23 cellular contexts compared by ENCODE assay signal in the genomic region with DNA sequence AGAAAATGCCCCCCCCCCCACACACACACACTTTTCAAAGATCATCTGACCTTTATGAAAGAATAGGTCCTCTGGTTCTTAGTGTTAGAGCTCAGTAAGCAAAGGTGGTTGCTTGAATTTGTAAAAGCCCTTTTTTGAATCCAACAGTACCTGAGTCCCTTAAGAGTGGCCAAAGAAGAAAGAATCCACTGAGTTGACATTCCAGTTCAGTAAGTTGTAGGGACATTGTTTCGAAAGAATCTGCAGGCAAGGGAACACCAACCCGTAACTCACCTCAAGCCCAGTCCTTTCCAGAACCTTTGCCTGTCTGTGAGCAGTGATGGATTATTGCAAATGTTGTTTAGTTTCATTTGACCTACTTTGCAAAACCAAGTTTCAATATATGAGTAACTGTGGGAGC.
DNase-seq lines count a peak whose midpoint lies in the region; ATAC-seq, FAIRE-seq and TF ChIP-seq lines count a peak whose summit lies in the region.
"Had no signal": no experiment of that assay in that cellular context is flagged by ENCODE, and none has a peak within 500 bp of the region (broad histone marks: within the 10 kb centered on the region; RNA-seq: fewer than 3 reads in every experiment).

No MANE protein-coding gene starts in this region.

- H3K9me1 ChIP-seq in K562 (ENCODE audit: control insufficient read depth, insufficient read depth, low read length) = no peaks in the 10 kb centered on the region

- no peaks in the 10 kb centered on the region for H3K9me2 ChIP-seq in PC-3 (replicated peaks; ENCODE audit: low read length)

- H3K9ac ChIP-seq in PC-3 (ENCODE audit: low read length) = no peak overlapping the region
- H3K9ac ChIP-seq in K562 (ENCODE audit: insufficient read depth in 1 of 2, low read depth in 2 of 2, low read length in 2 of 2) = no peak overlapping the region; a peak in 1 of 4 replicates

- no peak for ATAC-seq in PC-3
- no peak for ATAC-seq in K562
- ATAC-seq: GM23338 had no signal

- intact Hi-C loops in PC-3 (cut with micrococcal nuclease) = no loop called here
- intact Hi-C loops in K562 (cut with micrococcal nuclease) = no loop called here
- intact Hi-C loops in esophagus squamous epithelium (cut with DNase I) = loop anchor here (10.0 kb wide), 1 partner anchor 193 kb away; no protein-coding TSS in a partner anchor
- intact Hi-C loops in posterior vena cava (cut with DNase I) = no loop called here

- H3K27me3 ChIP-seq in PC-3 (ENCODE audit: low read length) (no peaks in the 10 kb centered on the region), K562 (ENCODE audit: control insufficient read depth in 2 of 2, insufficient read depth in 2 of 2, low read length in 2 of 2) (no peaks in the 10 kb centered on the region), esophagus squamous epithelium (peaks cover 0 to 17% (median 0%) of the 10 kb centered on the region in 4 donors)

- no peak for TF ChIP-seq EP300 in K562 (IDR thresholded peaks at IDR 0.05; ENCODE audit: low read length)

- no peaks in the 10 kb centered on the region for H4K20me1 ChIP-seq in PC-3 (ENCODE audit: low read length)
- H4K20me1 ChIP-seq in K562 (replicated peaks; ENCODE audit: control insufficient read depth, insufficient read depth, low read length) = no peaks in the 10 kb centered on the region

- CTCF ChIA-PET in PC-3 (lab: Charles Lee) = no interaction called here
- CTCF ChIA-PET in K562 (lab: Yijun Ruan, JAX; ENCODE audit: low intra/inter-chr PET ratio) = no interaction called here

- 67% methylated on average over 2 of the region's 2 CpGs for WGBS in K562 (ENCODE audit: insufficient coverage, low coverage, missing lambda C conversion rate)
- WGBS in esophagus squamous epithelium, 2 donors = 45 to 70% methylated on average over 2 of the region's 2 CpGs

- H3K9me3 ChIP-seq in PC-3 (ENCODE audit: low read length) (no peaks in the 10 kb centered on the region), K562 (replicated peaks; ENCODE audit: control insufficient read depth, insufficient read depth, low read depth, low read length) (no peaks in the 10 kb centered on the region), esophagus squamous epithelium (no peaks in the 10 kb centered on the region)
- H3K9me3 ChIP-seq: BE2C had no signal

- in situ Hi-C loops in K562 (cut with MboI) = no loop called here

- TF ChIP-seq CTCF in PC-3 (conservative IDR thresholded peaks at IDR 0.05; ENCODE audit: low read depth, low read length) (no peak), K562 (IDR thresholded peaks at IDR 0.05 in 2 of 3, conservative IDR thresholded peaks at IDR 0.05 in 1 of 3; ENCODE audit: insufficient read depth in 2 of 3, low read depth in 1 of 3, low read length in 3 of 3) (no peak), esophagus squamous epithelium (IDR thresholded peaks at IDR 0.05) (no peak)

- H3K79me2 ChIP-seq in PC-3 (ENCODE audit: low read length) (no peaks in the 10 kb centered on the region), K562 (ENCODE audit: control insufficient read depth, insufficient read depth, low read length) (no peaks in the 10 kb centered on the region)

- H3K4me2 ChIP-seq in PC-3 (ENCODE audit: low read length) = no peak overlapping the region
- H3K4me2 ChIP-seq in K562 (ENCODE audit: insufficient read depth, low read length) = peak overlapping the region; percentile 73; the same call in 1 of the 2 replicates
- H3K4me2 ChIP-seq: GM23338 had no signal

- no peak overlapping the region for H2AFZ ChIP-seq in PC-3 (ENCODE audit: low read length)
- peak overlapping the region; percentile 87; the same call in 1 of the 2 replicates for H2AFZ ChIP-seq in K562 (ENCODE audit: low read depth, low read length)

- no peaks in the 10 kb centered on the region for H3F3A ChIP-seq in PC-3 (ENCODE audit: low read length, unreplicated experiment)

- peak; percentile 6 for FAIRE-seq in K562 (lab: Jason Lieb, UNC)
- FAIRE-seq: A204.1, G401.6, GM12891, H54 had no signal

- TF ChIP-seq RAD21 in K562 (CRISPR knock-in tag; conservative IDR thresholded peaks at IDR 0.05 in 1 of 2, IDR thresholded peaks at IDR 0.05 in 1 of 2) = no peak

- no peak for TF ChIP-seq POLR2A in K562 (conservative IDR thresholded peaks at IDR 0.05)
- TF ChIP-seq POLR2A in esophagus squamous epithelium (IDR thresholded peaks at IDR 0.05) = no peak

- H3K27ac ChIP-seq in PC-3 (ENCODE audit: low read length) (no peak overlapping the region), K562 (ENCODE audit: extremely low read depth, low read depth, low read length) (no peak overlapping the region), esophagus squamous epithelium (peak overlapping the region in 3 of 4 donors; percentile 58 to 71 (median 61))

- DNase-seq in PC-3 = peak; percentile 11
- no peak for DNase-seq in K562 (ENCODE audit: extremely low read depth in 1 of 4, low spot score in 3 of 4)
- no peak for DNase-seq in esophagus squamous epithelium (lab: John Stamatoyannopoulos, UW)
- DNase-seq in stimulated activated naive CD4-positive, alpha-beta T cell (lab: John Stamatoyannopoulos, UW) = no peak
- no peak for DNase-seq in posterior vena cava (ENCODE audit: low spot score)
- DNase-seq in cerebellum (ENCODE audit: low spot score) = no peak
- no peak for DNase-seq in NCI-H128 (lab: John Stamatoyannopoulos, UW; ENCODE audit: unreplicated experiment)
- DNase-seq: ACHN; BE2C; C1 segment of cervical spinal cord; CD4-positive, CD25-positive, alpha-beta regulatory T cell; CD8-positive, alpha-beta memory T cell; COR-L47; DMS 273 treated with DMSO at 0.1 percent for 48 hours; DMS53; DND-41; EL; HCEC 1CT had no signal

- no peak overlapping the region for H3K4me3 ChIP-seq in PC-3 (ENCODE audit: low read length)
- H3K4me3 ChIP-seq in K562 = no peak overlapping the region
- H3K4me3 ChIP-seq in esophagus squamous epithelium = peak overlapping the region in 2 of 4 donors; percentile 4 to 13
- H3K4me3 ChIP-seq: GM23338 had no signal

- POLR2A ChIA-PET in PC-3 (lab: Charles Lee; ENCODE audit: unreplicated experiment) = no interaction called here
- POLR2A ChIA-PET in K562 (lab: Yijun Ruan, JAX) = interaction anchor here (1.0 kb wide), 1 partner anchor 8 kb away, joined by 3 read pairs; no protein-coding TSS in a partner anchor

- H3K4me1 ChIP-seq in PC-3 (ENCODE audit: insufficient read depth, low read length) (peaks cover 7% of the 10 kb centered on the region), K562 (replicated peaks in 1 of 2; ENCODE audit: control insufficient read depth in 2 of 2, insufficient read depth in 2 of 2, low read length in 2 of 2) (peaks cover 6 to 16% of the 10 kb centered on the region in 2 experiments; a peak in 4 of 5 replicates), esophagus squamous epithelium (peaks cover 8 to 18% (median 10%) of the 10 kb centered on the region in 3 donors)
- H3K4me1 ChIP-seq: BE2C had no signal

- H3K36me3 ChIP-seq in PC-3 (ENCODE audit: low read depth, low read length) (no peaks in the 10 kb centered on the region), K562 (ENCODE audit: control insufficient read depth, insufficient read depth, low read length) (no peaks in the 10 kb centered on the region), esophagus squamous epithelium (no peaks in the 10 kb centered on the region)
- H3K36me3 ChIP-seq: BE2C had no signal

- BruUV-seq in PC-3 (replicated peaks; lab: Mats Ljungman, UMichigan) (no TSS peak), K562 (replicated peaks; lab: Mats Ljungman, UMichigan) (no TSS peak)

TF ChIP-seq in K562, 482 proteins besides CTCF, POLR2A, EP300 and RAD21 (continues in another document):
- TF ChIP-seq EWSR1 (IDR thresholded peaks at IDR 0.05; ENCODE audit: borderline replicate concordance, low read depth, partially characterized antibody) = no peak
- no peak for TF ChIP-seq ZBTB9 (CRISPR knock-in tag; IDR thresholded peaks at IDR 0.05)
- TF ChIP-seq ZNF592 (IDR thresholded peaks at IDR 0.05) = no peak
- no peak for TF ChIP-seq KDM2B (CRISPR knock-in tag; IDR thresholded peaks at IDR 0.05)

Comparison
In these comparisons a context has a peak if more than half of its experiments do, and no peak if none do; other contexts are left out.
1. H3K27ac ChIP-seq: peak in esophagus squamous epithelium (3 of 4); none in PC-3 (single experiment) and K562 (single experiment).